8 cellular contexts compared by ENCODE assay signal in genomic region chr6:18155864-18156396, GRCh38. TPM values are rescaled to one million over a fixed set of nuclear protein-coding genes. Genes with fewer than 3 reads are reported as not detected.
DNase-seq lines count a peak whose midpoint lies in the region; ATAC-seq lines count a peak whose summit lies in the region.

No MANE protein-coding gene starts in this region.

- peak overlapping the region; percentile 81 to 100 (median 95) for H3K4me3 ChIP-seq in BLaER1 treated with 17β-estradiol and CSF1 and Interleukin-3, amounts not matched to agents 10 nM and 100 nM
- peak overlapping the region; percentile 84 to 97 for H3K4me3 ChIP-seq in mesenchymal stem cell (ENCODE audit: insufficient read depth in 1 of 2, low read depth in 1 of 2, low read length in 2 of 2)

- no peaks in the 10 kb centered on the region for H3K27me3 ChIP-seq in BLaER1 treated with 17β-estradiol and CSF1 and Interleukin-3, amounts not matched to agents 10 nM and 100 nM
- no peaks in the 10 kb centered on the region for H3K27me3 ChIP-seq in mesenchymal stem cell (ENCODE audit: control insufficient read depth in 1 of 2, insufficient read depth in 1 of 2, low read length in 2 of 2)

- intact Hi-C loops in activated CD4-positive, alpha-beta T cell treated with anti-CD3 and anti-CD28 coated beads, Interleukin-2, amount 10 ng/mL, durations not matched to agents 24 days and 14 days (cut with micrococcal nuclease): loop anchor here (1.0 to 2.0 kb wide), 5 partner anchors 33 to 555 kb away; partner anchors contain the start of genes FAM8A1, NHLRC1 and NUP153

- H3K36me3 Mint-ChIP-seq in activated CD4-positive, alpha-beta T cell treated with anti-CD3 and anti-CD28 coated beads, Interleukin-2, amount 10 ng/mL, durations not matched to agents 24 days and 14 days (ENCODE audit: low read depth): peaks cover 5% of the 10 kb centered on the region

- peaks cover 14 to 22% (median 17%) of the 10 kb centered on the region in 11 experiments for H3K36me3 ChIP-seq in BLaER1 treated with 17β-estradiol and CSF1 and Interleukin-3, amounts not matched to agents 10 nM and 100 nM
- peaks cover 0 to 7% of the 10 kb centered on the region in 2 experiments for H3K36me3 ChIP-seq in mesenchymal stem cell (ENCODE audit: control insufficient read depth in 1 of 2, insufficient read depth in 2 of 2, low read depth in 1 of 2, low read length in 2 of 2)

- H3K9me3 Mint-ChIP-seq in activated CD4-positive, alpha-beta T cell treated with anti-CD3 and anti-CD28 coated beads, Interleukin-2, amount 10 ng/mL, durations not matched to agents 24 days and 14 days: peaks cover 6% of the 10 kb centered on the region

- peak; percentile 42 for ATAC-seq in HG03342 (IDR thresholded peaks at IDR 0.05; ENCODE audit: unreplicated experiment)

- peaks cover 4% of the 10 kb centered on the region for H3K27me3 Mint-ChIP-seq in activated CD4-positive, alpha-beta T cell treated with anti-CD3 and anti-CD28 coated beads, Interleukin-2, amount 10 ng/mL, durations not matched to agents 24 days and 14 days

- peak overlapping the region; percentile 93 for H2BK15ac ChIP-seq in mesenchymal stem cell (ENCODE audit: low read depth, poor library complexity, severe bottlenecking)

- H3K4me3 Mint-ChIP-seq in activated CD4-positive, alpha-beta T cell treated with anti-CD3 and anti-CD28 coated beads, Interleukin-2, amount 10 ng/mL, durations not matched to agents 24 days and 14 days: peak overlapping the region; percentile 97

- no peak overlapping the region for H4K8ac ChIP-seq in mesenchymal stem cell (ENCODE audit: low read length)

- H4K20me1 ChIP-seq in BLaER1 treated with 17β-estradiol and CSF1 and Interleukin-3, amounts not matched to agents 10 nM and 100 nM: no peaks in the 10 kb centered on the region; a peak in 3 of 22 replicates

- peaks cover 22 to 57% (median 38%) of the 10 kb centered on the region in 10 experiments for H3K4me1 ChIP-seq in BLaER1 treated with 17β-estradiol and CSF1 and Interleukin-3, amounts not matched to agents 10 nM and 100 nM
- peaks cover 3% of the 10 kb centered on the region for H3K4me1 ChIP-seq in mesenchymal stem cell (ENCODE audit: control insufficient read depth, insufficient read depth, low read depth, low read length)

- H2BK120ac ChIP-seq in mesenchymal stem cell (ENCODE audit: low read depth, low read length): no peak overlapping the region

- no peak overlapping the region for H3K4ac ChIP-seq in mesenchymal stem cell (ENCODE audit: low read depth in 1 of 2, low read length in 2 of 2)

- H4K91ac ChIP-seq in mesenchymal stem cell (ENCODE audit: low read length): no peak overlapping the region

- peak overlapping the region; percentile 85 to 99 (median 96) for H3K4me2 ChIP-seq in BLaER1 treated with 17β-estradiol and CSF1 and Interleukin-3, amounts not matched to agents 10 nM and 100 nM
- peak overlapping the region; percentile 91 for H3K4me2 ChIP-seq in mesenchymal stem cell (ENCODE audit: low read length, poor library complexity, severe bottlenecking)

- H3K18ac ChIP-seq in mesenchymal stem cell (ENCODE audit: low read depth in 1 of 2, low read length in 2 of 2): peak overlapping the region; percentile 91 to 98

- WGBS in mesenchymal stem cell: 4% methylated on average over 25 of the region's 26 CpGs

- no peaks in the 10 kb centered on the region for H3K9me3 ChIP-seq in BLaER1 treated with 17β-estradiol and CSF1 and Interleukin-3, amounts not matched to agents 10 nM and 100 nM (replicated peaks in 1 of 11)
- H3K9me3 ChIP-seq in mesenchymal stem cell (ENCODE audit: control insufficient read depth, low read length): no peaks in the 10 kb centered on the region

- H3K4me1 Mint-ChIP-seq in activated CD4-positive, alpha-beta T cell treated with anti-CD3 and anti-CD28 coated beads, Interleukin-2, amount 10 ng/mL, durations not matched to agents 24 days and 14 days: peaks cover 21% of the 10 kb centered on the region

- H2BK5ac ChIP-seq in mesenchymal stem cell (ENCODE audit: low read depth, low read length, poor library complexity, severe bottlenecking): no peak overlapping the region

- H3K27ac ChIP-seq in BLaER1 treated with 17β-estradiol and CSF1 and Interleukin-3, amounts not matched to agents 10 nM and 100 nM: peak overlapping the region; percentile 61 to 90 (median 86)
- H3K27ac ChIP-seq in mesenchymal stem cell (ENCODE audit: low read length, poor library complexity, severe bottlenecking): no peak overlapping the region

- peak overlapping the region; percentile 92 for H3K27ac Mint-ChIP-seq in activated CD4-positive, alpha-beta T cell treated with anti-CD3 and anti-CD28 coated beads, Interleukin-2, amount 10 ng/mL, durations not matched to agents 24 days and 14 days

- peak overlapping the region; percentile 84 to 93 (median 88) for H3K9ac ChIP-seq in BLaER1 treated with 17β-estradiol and CSF1 and Interleukin-3, amounts not matched to agents 10 nM and 100 nM
- H3K9ac ChIP-seq in mesenchymal stem cell (ENCODE audit: low read length): peak overlapping the region; percentile 91

- peak; percentile 56 for DNase-seq in GM19238 (ENCODE audit: insufficient read length, low spot score)
- peak; percentile 80 for DNase-seq in NCI-H226
- DNase-seq in activated CD4-positive, alpha-beta T cell treated with anti-CD3 and anti-CD28 coated beads, Interleukin-2, amount 10 ng/mL, durations not matched to agents 24 days and 14 days: peak; percentile 83
- DNase-seq in effector CD4-positive, alpha-beta T cell: peak; percentile 32
- peak; percentile 51 for DNase-seq in mesenchymal stem cell
- DNase-seq in stimulated activated CD8-positive, alpha-beta memory T cell treated with anti-CD3 and anti-CD28 coated beads, Interleukin-15, amount 100 ng/mL, for 4 hours (ENCODE audit: low read depth in 2 of 2): peak; percentile 5 to 8

- H2AFZ ChIP-seq in mesenchymal stem cell (ENCODE audit: low read depth, low read length): peak overlapping the region; percentile 65

- H3K79me1 ChIP-seq in mesenchymal stem cell (replicated peaks; ENCODE audit: low read length, poor library complexity, severe bottlenecking): peaks cover 14% of the 10 kb centered on the region

- no peak overlapping the region for H2AK5ac ChIP-seq in mesenchymal stem cell (ENCODE audit: low read length, severe bottlenecking)

- H3K23ac ChIP-seq in mesenchymal stem cell (ENCODE audit: low read length in 2 of 2): no peak overlapping the region

- no peak overlapping the region for H3K14ac ChIP-seq in mesenchymal stem cell (ENCODE audit: low read length in 2 of 2)

- no peak overlapping the region for H2BK12ac ChIP-seq in mesenchymal stem cell (ENCODE audit: low read length in 2 of 2)

RNA-seq across cellular contexts. Expression of gene KDM1B, which starts 0.7 kb away (rescaled TPM):
- 8.5 and 8.6 TPM in 2 replicates for total RNA-seq in activated CD4-positive, alpha-beta T cell treated with anti-CD3 and anti-CD28 coated beads, Interleukin-2, amount 10 ng/mL, durations not matched to agents 24 days and 14 days
- polyA plus RNA-seq in mesenchymal stem cell (2013, experiment 1 of 2): 8.9 TPM
- polyA plus RNA-seq in mesenchymal stem cell (2013, experiment 2 of 2): 9.3 TPM

RNA-seq across cellular contexts. Expression of gene TPMT, which starts 1.1 kb away (rescaled TPM):
- 0.72 and 0.92 TPM in 2 replicates for total RNA-seq in activated CD4-positive, alpha-beta T cell treated with anti-CD3 and anti-CD28 coated beads, Interleukin-2, amount 10 ng/mL, durations not matched to agents 24 days and 14 days
- 10.9 TPM for polyA plus RNA-seq in mesenchymal stem cell (2013, experiment 1 of 2)
- 11.1 TPM for polyA plus RNA-seq in mesenchymal stem cell (2013, experiment 2 of 2)

RNA-seq across cellular contexts. Expression of gene NHLRC1, which starts 33.5 kb away (rescaled TPM):
- total RNA-seq in activated CD4-positive, alpha-beta T cell treated with anti-CD3 and anti-CD28 coated beads, Interleukin-2, amount 10 ng/mL, durations not matched to agents 24 days and 14 days: 0.09 and 0.26 TPM in 2 replicates
- polyA plus RNA-seq in mesenchymal stem cell (2013, experiment 1 of 2): 0.75 TPM
- 0.74 TPM for polyA plus RNA-seq in mesenchymal stem cell (2013, experiment 2 of 2)

Comparison
In these comparisons a context has a peak if more than half of its experiments do, and no peak if none do; other contexts are left out.
1. DNase-seq: peak in every context shown above with its lines; median percentile 83 in activated CD4-positive, alpha-beta T cell treated with anti-CD3 and anti-CD28 coated beads, Interleukin-2, amount 10 ng/mL, durations not matched to agents 24 days and 14 days; 80 in NCI-H226; 56 in GM19238; 51 in mesenchymal stem cell; 32 in effector CD4-positive, alpha-beta T cell; 6 in stimulated activated CD8-positive, alpha-beta memory T cell treated with anti-CD3 and anti-CD28 coated beads, Interleukin-15, amount 100 ng/mL, for 4 hours.